Comparison of ENCODE assay signal across 1 cellular context in genomic region chr2:195662138-195662537, GRCh38.
TF ChIP-seq lines count a peak whose summit lies in the region.

No MANE protein-coding gene starts in this region.

TF ChIP-seq in A549, 52 proteins besides CTCF, POLR2A, EP300 and RAD21 (continued from another document):
- no peak for TF ChIP-seq ATOH8 (CRISPR knock-in tag; IDR thresholded peaks at IDR 0.05; ENCODE audit: low read depth)
